Comparison of ENCODE assay signal across 16 cellular contexts in genomic region chr5:151216781-151217180, GRCh38. TPM values are rescaled to one million over a fixed set of nuclear protein-coding genes. Genes with fewer than 3 reads are reported as not detected.
DNase-seq lines count a peak whose midpoint lies in the region; ATAC-seq and TF ChIP-seq lines count a peak whose summit lies in the region.
"Had no signal": no experiment of that assay in that cellular context is flagged by ENCODE, and none has a peak within 500 bp of the region (broad histone marks: within the 10 kb centered on the region; RNA-seq: fewer than 3 reads in every experiment).

No MANE protein-coding gene starts in this region.

- no peaks in the 10 kb centered on the region for H3K27me3 Mint-ChIP-seq in CD4-positive, alpha-beta memory T cell
- no peaks in the 10 kb centered on the region for H3K27me3 Mint-ChIP-seq in IgD-negative memory B cell
- no peaks in the 10 kb centered on the region for H3K27me3 Mint-ChIP-seq in central memory CD8-positive, alpha-beta T cell

- no peak for TF ChIP-seq CTCF in sigmoid colon (IDR thresholded peaks at IDR 0.05)

- no peak for TF ChIP-seq EP300 in sigmoid colon (IDR thresholded peaks at IDR 0.05)

- H3K9me3 Mint-ChIP-seq in CD4-positive, alpha-beta memory T cell: no peaks in the 10 kb centered on the region
- H3K9me3 Mint-ChIP-seq in IgD-negative memory B cell: no peaks in the 10 kb centered on the region
- no peaks in the 10 kb centered on the region for H3K9me3 Mint-ChIP-seq in central memory CD8-positive, alpha-beta T cell
- H3K9me3 Mint-ChIP-seq: mesothelial cell of epicardium had no signal

- peak overlapping the region in 6 of 8 donors; percentile 10 to 75 (median 55) for H3K4me3 Mint-ChIP-seq in CD4-positive, alpha-beta memory T cell
- H3K4me3 Mint-ChIP-seq in IgD-negative memory B cell: peak overlapping the region in 3 of 4 donors; percentile 46 to 93 (median 75)
- H3K4me3 Mint-ChIP-seq in central memory CD8-positive, alpha-beta T cell: peak overlapping the region; percentile 40
- H3K4me3 Mint-ChIP-seq: mesothelial cell of epicardium had no signal

- H3K27ac ChIP-seq in CD4-positive, alpha-beta memory T cell (ENCODE audit: low read depth, low read length): no peak overlapping the region
- peak overlapping the region; percentile 90 to 99 (median 94) for H3K27ac ChIP-seq in sigmoid colon
- H3K27ac ChIP-seq: ovary, thyroid gland had no signal

- no peaks in the 10 kb centered on the region for H3K27me3 ChIP-seq in CD4-positive, alpha-beta memory T cell (ENCODE audit: insufficient read depth, low read length)
- H3K27me3 ChIP-seq in sigmoid colon: no peaks in the 10 kb centered on the region
- H3K27me3 ChIP-seq: ovary, thyroid gland had no signal

- WGBS in sigmoid colon, 2 donors: 75 to 76% methylated on average over 5 of the region's 5 CpGs

- no peak for DNase-seq in CD4-positive, alpha-beta memory T cell
- no peak for DNase-seq in central memory CD8-positive, alpha-beta T cell (ENCODE audit: low spot score in 2 of 2)
- no peak for DNase-seq in sigmoid colon
- no peak for DNase-seq in stimulated activated CD8-positive, alpha-beta memory T cell treated with anti-CD3 and anti-CD28 coated beads, Interleukin-4, amount 100 ng/mL, for 48 hours
- no peak for DNase-seq in AG08395 (ENCODE audit: low spot score)
- DNase-seq: activated CD4-positive, alpha-beta T cell treated with anti-CD3 and anti-CD28 coated beads, Interleukin-2, amount 50 U/mL, for 1 hour; central memory CD4-positive, alpha-beta T cell; GDM1; NCI-H187; ovary; RPMI8226; T-helper 9 cell; thyroid gland had no signal

- peaks cover 36 to 64% of the 10 kb centered on the region in 2 donors for H3K36me3 Mint-ChIP-seq in CD4-positive, alpha-beta memory T cell
- H3K36me3 Mint-ChIP-seq in IgD-negative memory B cell: no peaks in the 10 kb centered on the region
- H3K36me3 Mint-ChIP-seq in central memory CD8-positive, alpha-beta T cell (ENCODE audit: insufficient read depth): peaks cover 31% of the 10 kb centered on the region
- H3K36me3 Mint-ChIP-seq: mesothelial cell of epicardium had no signal

- peaks cover 75 to 96% (median 83%) of the 10 kb centered on the region in 4 donors for H3K4me1 Mint-ChIP-seq in CD4-positive, alpha-beta memory T cell
- peaks cover 71 to 83% (median 74%) of the 10 kb centered on the region in 3 donors for H3K4me1 Mint-ChIP-seq in IgD-negative memory B cell
- peaks cover 89% of the 10 kb centered on the region for H3K4me1 Mint-ChIP-seq in central memory CD8-positive, alpha-beta T cell

- no peak for ATAC-seq in central memory CD8-positive, alpha-beta T cell (replicated peaks; ENCODE audit: extremely low read depth, poor library complexity, severe bottlenecking)
- no peak for ATAC-seq in HG03457 (IDR thresholded peaks at IDR 0.05; ENCODE audit: unreplicated experiment)

- POLR2A ChIA-PET in CD4-positive, alpha-beta memory T cell (lab: Charles Lee; ENCODE audit: partially characterized antibody): interaction anchor here (1.0 kb wide), 1 partner anchor 36 kb away, joined by 3 read pairs; no protein-coding TSS in a partner anchor

- H3K4me1 ChIP-seq in CD4-positive, alpha-beta memory T cell (ENCODE audit: insufficient read depth, low read length): peaks cover 99% of the 10 kb centered on the region
- peaks cover 0 to 95% (median 86%) of the 10 kb centered on the region in 4 donors for H3K4me1 ChIP-seq in sigmoid colon

- CTCF ChIA-PET in CD4-positive, alpha-beta memory T cell (lab: Charles Lee; ENCODE audit: partially characterized antibody): interaction anchor here (0.6 to 7.1 kb wide), 2 partner anchors 22 to 91 kb away, joined by 4 to 49 read pairs; no protein-coding TSS in a partner anchor

- H3K36me3 ChIP-seq in CD4-positive, alpha-beta memory T cell (ENCODE audit: insufficient read depth, low read length): no peaks in the 10 kb centered on the region
- peaks cover 0 to 9% (median 2%) of the 10 kb centered on the region in 4 donors for H3K36me3 ChIP-seq in sigmoid colon
- H3K36me3 ChIP-seq: ovary, thyroid gland had no signal

- TF ChIP-seq POLR2A in sigmoid colon (IDR thresholded peaks at IDR 0.05): no peak

- intact Hi-C loops in CD4-positive, alpha-beta memory T cell (cut with micrococcal nuclease): no loop called here
- intact Hi-C loops in sigmoid colon (cut with DNase I): no loop called here

- H3K9me3 ChIP-seq in CD4-positive, alpha-beta memory T cell (ENCODE audit: control insufficient read depth in 1 of 2, low read length in 2 of 2): no peaks in the 10 kb centered on the region
- H3K9me3 ChIP-seq in sigmoid colon: no peaks in the 10 kb centered on the region
- H3K9me3 ChIP-seq: ovary, thyroid gland had no signal

- no peak overlapping the region for H3K4me3 ChIP-seq in CD4-positive, alpha-beta memory T cell (ENCODE audit: low read length in 2 of 2)
- peak overlapping the region in 1 of 4 donors; percentile 1 for H3K4me3 ChIP-seq in sigmoid colon
- H3K4me3 ChIP-seq: ovary, thyroid gland had no signal

- peak overlapping the region; percentile 82 to 99 (median 89) for H3K27ac Mint-ChIP-seq in CD4-positive, alpha-beta memory T cell
- peak overlapping the region; percentile 9 to 98 (median 94) for H3K27ac Mint-ChIP-seq in IgD-negative memory B cell
- peak overlapping the region; percentile 84 for H3K27ac Mint-ChIP-seq in central memory CD8-positive, alpha-beta T cell (ENCODE audit: low read depth)
- H3K27ac Mint-ChIP-seq: mesothelial cell of epicardium had no signal

RNA-seq across cellular contexts. Expression of gene CCDC69, which starts 7.1 kb away (rescaled TPM):
- 10 to 100 TPM; 93.5 to 93.9 TPM for total RNA-seq in CD4-positive, alpha-beta memory T cell
- polyA plus RNA-seq in CD4-positive, alpha-beta memory T cell: 10 to 100 TPM; 38.9 to 83.0 TPM
- polyA plus RNA-seq in IgD-negative memory B cell (75.5 TPM), sigmoid colon (10 to 100 TPM in 2 of 3 donors, 1 to 10 TPM in 1; 6.0 to 48.7 (median 43.2) TPM)
- 100 to 1,000 TPM; 199 to 342 (median 258) TPM for total RNA-seq in sigmoid colon

RNA-seq across cellular contexts. Expression of gene GM2A, which starts 36.2 kb away (rescaled TPM):
- 10 to 100 TPM; 20.4 to 23.1 TPM for total RNA-seq in CD4-positive, alpha-beta memory T cell
- 1 to 10 TPM; 4.3 to 5.6 TPM for polyA plus RNA-seq in CD4-positive, alpha-beta memory T cell
- 31.5 TPM for polyA plus RNA-seq in IgD-negative memory B cell
- 10 to 100 TPM; 19.4 to 31.9 (median 29.3) TPM for total RNA-seq in sigmoid colon
- polyA plus RNA-seq in sigmoid colon: 10 to 100 TPM; 10.2 to 35.1 (median 32.3) TPM

RNA-seq across cellular contexts. Expression of gene ANXA6, which starts 59.2 kb away (rescaled TPM):
- 100 to 1,000 TPM; 318 to 342 TPM for total RNA-seq in CD4-positive, alpha-beta memory T cell
- polyA plus RNA-seq in CD4-positive, alpha-beta memory T cell: 100 to 1,000 TPM; 229 to 330 TPM
- 298 TPM for polyA plus RNA-seq in IgD-negative memory B cell
- 100 to 1,000 TPM; 233 to 333 (median 259) TPM for total RNA-seq in sigmoid colon
- 100 to 1,000 TPM in 1 of 3 donors, 10 to 100 TPM in 2; 22.9 to 121 (median 45.0) TPM for polyA plus RNA-seq in sigmoid colon
